8 cellular contexts compared by ENCODE assay signal in genomic region chr6:4607026-4607704, GRCh38.
DNase-seq lines count a peak whose midpoint lies in the region; ATAC-seq and TF ChIP-seq lines count a peak whose summit lies in the region.

No MANE protein-coding gene starts in this region.

- peak overlapping the region; percentile 49 to 71 for H3K27ac ChIP-seq in esophagus (ENCODE audit: low read depth in 2 of 2, low read length in 1 of 2)

- 48 to 51% methylated on average over 13 of the region's 13 CpGs for WGBS in esophagus, 2 donors

- H3K9me3 Mint-ChIP-seq in activated T-helper 1 cell treated with anti-CD3 and anti-CD28 coated beads, Interleukin-12 subunit alpha, Interleukin-12 subunit beta, Interleukin-2, Interleukin-4 antibody, amounts not matched to agents 30 ng/mL and 10 ng/mL and 1 ng/mL, durations not matched to agents 14 hours and 24 hours and 36 hours, result no peaks in the 10 kb centered on the region
- H3K9me3 Mint-ChIP-seq in endothelial cell (ENCODE audit: unreplicated experiment), result no peaks in the 10 kb centered on the region

- H3K27me3 Mint-ChIP-seq in activated T-helper 1 cell treated with anti-CD3 and anti-CD28 coated beads, Interleukin-12 subunit alpha, Interleukin-12 subunit beta, Interleukin-2, Interleukin-4 antibody, amounts not matched to agents 30 ng/mL and 10 ng/mL and 1 ng/mL, durations not matched to agents 14 hours and 24 hours and 36 hours (ENCODE audit: insufficient read depth), result no peaks in the 10 kb centered on the region
- peaks cover 3% of the 10 kb centered on the region for H3K27me3 Mint-ChIP-seq in endothelial cell (ENCODE audit: unreplicated experiment)

- H3K4me1 ChIP-seq in esophagus (ENCODE audit: control insufficient read depth in 2 of 2, insufficient read depth in 2 of 2, low read length in 1 of 2), result peaks cover 2 to 14% of the 10 kb centered on the region in 2 donors

- H3K27me3 ChIP-seq in esophagus (ENCODE audit: control insufficient read depth in 1 of 2, insufficient read depth in 2 of 2, low read length in 2 of 2), result no peaks in the 10 kb centered on the region

- DNase-seq in GM12865 (ENCODE audit: low read depth), result peak; percentile 6
- peak; percentile 4 for DNase-seq in NK-92 (lab: John Stamatoyannopoulos, UW; ENCODE audit: unreplicated experiment)
- DNase-seq in pulmonary artery endothelial cell (ENCODE audit: low read depth, low spot score), result peak; percentile 63
- no peak for DNase-seq in activated T-helper 1 cell treated with anti-CD3 and anti-CD28 coated beads, Interleukin-12 subunit alpha, Interleukin-12 subunit beta, Interleukin-2, Interleukin-4 antibody, amounts not matched to agents 30 ng/mL and 10 ng/mL and 1 ng/mL, durations not matched to agents 14 hours and 24 hours and 36 hours (ENCODE audit: low spot score)
- DNase-seq in endothelial cell (ENCODE audit: low spot score), result no peak

- ATAC-seq in GM18858 (IDR thresholded peaks at IDR 0.05; ENCODE audit: unreplicated experiment), result no peak
- no peak for ATAC-seq in GM21786 (IDR thresholded peaks at IDR 0.05; ENCODE audit: unreplicated experiment)

- no peak for TF ChIP-seq CTCF in GM12865 (IDR thresholded peaks at IDR 0.05; ENCODE audit: insufficient read depth, low read depth, low read length, missing control alignments)
- TF ChIP-seq CTCF in endothelial cell (IDR thresholded peaks at IDR 0.05; ENCODE audit: unreplicated experiment), result no peak

- no peak overlapping the region for H3K4me3 Mint-ChIP-seq in activated T-helper 1 cell treated with anti-CD3 and anti-CD28 coated beads, Interleukin-12 subunit alpha, Interleukin-12 subunit beta, Interleukin-2, Interleukin-4 antibody, amounts not matched to agents 30 ng/mL and 10 ng/mL and 1 ng/mL, durations not matched to agents 14 hours and 24 hours and 36 hours
- no peak overlapping the region for H3K4me3 Mint-ChIP-seq in endothelial cell (ENCODE audit: unreplicated experiment)

- H3K36me3 ChIP-seq in esophagus (ENCODE audit: control insufficient read depth in 2 of 2, insufficient read depth in 2 of 2, low read length in 1 of 2), result no peaks in the 10 kb centered on the region

- no peak overlapping the region for H3K4me3 ChIP-seq in GM12865 (ENCODE audit: low read depth, low read length)
- H3K4me3 ChIP-seq in esophagus (ENCODE audit: low read depth in 1 of 2, low read length in 2 of 2), result no peak overlapping the region

- no peaks in the 10 kb centered on the region for H3K9me3 ChIP-seq in esophagus (ENCODE audit: control insufficient read depth in 2 of 2, insufficient read depth in 1 of 2, low read depth in 1 of 2, low read length in 1 of 2)

- intact Hi-C loops in activated T-helper 1 cell treated with anti-CD3 and anti-CD28 coated beads, Interleukin-12 subunit alpha, Interleukin-12 subunit beta, Interleukin-2, Interleukin-4 antibody, amounts not matched to agents 30 ng/mL and 10 ng/mL and 1 ng/mL, durations not matched to agents 14 hours and 24 hours and 36 hours (cut with micrococcal nuclease), result no loop called here

- no peak overlapping the region for H3K27ac Mint-ChIP-seq in activated T-helper 1 cell treated with anti-CD3 and anti-CD28 coated beads, Interleukin-12 subunit alpha, Interleukin-12 subunit beta, Interleukin-2, Interleukin-4 antibody, amounts not matched to agents 30 ng/mL and 10 ng/mL and 1 ng/mL, durations not matched to agents 14 hours and 24 hours and 36 hours
- no peak overlapping the region for H3K27ac Mint-ChIP-seq in endothelial cell (ENCODE audit: unreplicated experiment)

- H3K36me3 Mint-ChIP-seq in activated T-helper 1 cell treated with anti-CD3 and anti-CD28 coated beads, Interleukin-12 subunit alpha, Interleukin-12 subunit beta, Interleukin-2, Interleukin-4 antibody, amounts not matched to agents 30 ng/mL and 10 ng/mL and 1 ng/mL, durations not matched to agents 14 hours and 24 hours and 36 hours (ENCODE audit: low read depth), result no peaks in the 10 kb centered on the region
- H3K36me3 Mint-ChIP-seq in endothelial cell (ENCODE audit: low read depth, unreplicated experiment), result no peaks in the 10 kb centered on the region

- peaks cover 4% of the 10 kb centered on the region for H3K4me1 Mint-ChIP-seq in activated T-helper 1 cell treated with anti-CD3 and anti-CD28 coated beads, Interleukin-12 subunit alpha, Interleukin-12 subunit beta, Interleukin-2, Interleukin-4 antibody, amounts not matched to agents 30 ng/mL and 10 ng/mL and 1 ng/mL, durations not matched to agents 14 hours and 24 hours and 36 hours (ENCODE audit: low read depth)
- H3K4me1 Mint-ChIP-seq in endothelial cell (ENCODE audit: unreplicated experiment), result peaks cover 14% of the 10 kb centered on the region

Comparison
In these comparisons a context has a peak if more than half of its experiments do, and no peak if none do; other contexts are left out.
1. DNase-seq: peak in GM12865 (single experiment), NK-92 (single experiment) and pulmonary artery endothelial cell (single experiment); none in activated T-helper 1 cell treated with anti-CD3 and anti-CD28 coated beads, Interleukin-12 subunit alpha, Interleukin-12 subunit beta, Interleukin-2, Interleukin-4 antibody, amounts not matched to agents 30 ng/mL and 10 ng/mL and 1 ng/mL, durations not matched to agents 14 hours and 24 hours and 36 hours (single experiment) and endothelial cell (single experiment).